Comparison of ENCODE assay signal across 8 cellular contexts in genomic region chr11:85685820-85686459, GRCh38. TPM values are rescaled to one million over a fixed set of nuclear protein-coding genes. Genes with fewer than 3 reads are reported as not detected.
DNase-seq lines count a peak whose midpoint lies in the region; ATAC-seq and TF ChIP-seq lines count a peak whose summit lies in the region.

Gene CCDC89 (minus strand): TSS chr11:85686195. CDS start chr11:85686130, 65 bp downstream.

- TF ChIP-seq CTCF in epithelial cell of proximal tubule (conservative IDR thresholded peaks at IDR 0.05; ENCODE audit: low read depth, low read length), result no peak

- H3K4me3 ChIP-seq in epithelial cell of proximal tubule (ENCODE audit: low read depth, low read length), result peak within 1 kb of the TSS; percentile 56

- ATAC-seq in HG03521 (IDR thresholded peaks at IDR 0.05; ENCODE audit: unreplicated experiment) (no peak), HG02938 (IDR thresholded peaks at IDR 0.05; ENCODE audit: unreplicated experiment) (no peak), GM19397 (IDR thresholded peaks at IDR 0.05; ENCODE audit: unreplicated experiment) (no peak)

- DNase-seq in DMS79 treated with DMSO at 0.1 percent for 48 hours (lab: John Stamatoyannopoulos, UW) (peak; percentile 97), NCI-H524 treated with DMSO at 0.1 percent for 48 hours (lab: John Stamatoyannopoulos, UW) (peak; percentile 83), epithelial cell of proximal tubule (ENCODE audit: low read depth) (peak; percentile 93), middle frontal gyrus (ENCODE audit: extremely low spot score, low spot score) (peak; percentile 62), activated gamma-delta T cell treated with Interleukin-2 at 50 U/mL for 16 hours (no peak)

RNA-seq across cellular contexts. Expression of gene CCDC89, which starts in this region (rescaled TPM):
- total RNA-seq in epithelial cell of proximal tubule, result 0.51 TPM in 1 of 2 replicates, not detected in the other

Comparison
In these comparisons a context has a peak if more than half of its experiments do, and no peak if none do; other contexts are left out.
1. Peak in DNase-seq and H3K4me3 ChIP-seq in epithelial cell of proximal tubule; RNA of the gene not detected or under 1 TPM.